Comparison of ENCODE assay signal across 18 cellular contexts in the genomic region with DNA sequence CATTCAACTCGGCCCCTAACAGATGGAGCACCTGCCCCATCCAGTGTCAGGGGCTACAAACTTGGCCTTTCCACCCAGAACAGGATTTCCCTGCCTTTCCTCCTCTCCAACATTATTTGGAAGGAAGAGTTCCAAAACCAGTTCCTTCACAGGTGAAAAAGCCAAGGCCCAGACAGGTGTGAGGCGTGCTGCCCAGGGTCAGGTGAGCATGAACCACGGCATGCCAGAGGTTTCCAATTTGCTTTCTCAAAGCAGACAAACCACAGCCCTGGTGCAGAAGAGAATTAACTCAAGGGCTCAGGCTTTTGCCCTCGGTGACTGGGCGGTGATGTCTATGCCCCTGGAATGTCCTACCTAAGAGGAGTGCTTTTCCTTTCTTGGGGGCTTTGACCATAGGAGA. TPM values are rescaled to one million over a fixed set of nuclear protein-coding genes. Genes with fewer than 3 reads are reported as not detected.
DNase-seq lines count a peak whose midpoint lies in the region; ATAC-seq and TF ChIP-seq lines count a peak whose summit lies in the region.
"Had no signal": no experiment of that assay in that cellular context is flagged by ENCODE, and none has a peak within 500 bp of the region (broad histone marks: within the 10 kb centered on the region; RNA-seq: fewer than 3 reads in every experiment).

No MANE protein-coding gene starts in this region.

- intact Hi-C loops in activated B cell treated with CpG ODN at 0.5 μM for 24 hours (cut with micrococcal nuclease) (loop anchor here (2.0 to 10.0 kb wide), 5 partner anchors 102 to 435 kb away; a partner anchor contains a TSS), mucosa of descending colon (cut with DNase I, micrococcal nuclease) (no loop called here)

- no peaks in the 10 kb centered on the region for H3K9me3 ChIP-seq in mucosa of descending colon
- H3K9me3 ChIP-seq: BLaER1 treated with 17β-estradiol and CSF1 and Interleukin-3, amounts not matched to agents 10 nM and 100 nM; thoracic aorta had no signal

- POLR2A ChIA-PET in activated B cell treated with CpG ODN at 0.5 μM for 24 hours (lab: Charles Lee), result interaction anchor here (0.6 to 1.1 kb wide), 4 partner anchors 50 to 163 kb away, joined by 3 to 10 read pairs (median 4); a partner anchor contains a TSS

- H3K4me1 Mint-ChIP-seq in activated B cell treated with CpG ODN at 0.5 μM for 24 hours, result peaks cover 65% of the 10 kb centered on the region
- H3K4me1 Mint-ChIP-seq in natural killer cell treated with Interleukin-12 subunit alpha and Interleukin-12 subunit beta and Interleukin-15 and Interleukin-18, amount 100 ng/mL, for 72 hours (ENCODE audit: low read depth in 2 of 2), result peaks cover 3 to 14% of the 10 kb centered on the region in 2 donors
- H3K4me1 Mint-ChIP-seq: endodermal cell had no signal

- no peaks in the 10 kb centered on the region for H3K27me3 Mint-ChIP-seq in activated B cell treated with CpG ODN at 0.5 μM for 24 hours
- no peaks in the 10 kb centered on the region for H3K27me3 Mint-ChIP-seq in natural killer cell treated with Interleukin-12 subunit alpha and Interleukin-12 subunit beta and Interleukin-15 and Interleukin-18, amount 100 ng/mL, for 72 hours

- H3K36me3 ChIP-seq in mucosa of descending colon (ENCODE audit: low read depth), result no peaks in the 10 kb centered on the region

- ATAC-seq in HG03442 (IDR thresholded peaks at IDR 0.05; ENCODE audit: unreplicated experiment), result peak; percentile 7
- ATAC-seq in activated B cell treated with CpG ODN at 0.5 μM for 24 hours (ENCODE audit: low read depth), result no peak
- ATAC-seq in mucosa of descending colon, result peak; percentile 33
- no peak for ATAC-seq in omental fat pad (ENCODE audit: low FRiP score)
- no peak for ATAC-seq in natural killer cell treated with Interleukin-12 subunit alpha and Interleukin-12 subunit beta and Interleukin-15 and Interleukin-18, amount 100 ng/mL, for 72 hours

- peak overlapping the region; percentile 11 for H3K4me3 Mint-ChIP-seq in activated B cell treated with CpG ODN at 0.5 μM for 24 hours
- no peak overlapping the region for H3K4me3 Mint-ChIP-seq in natural killer cell treated with Interleukin-12 subunit alpha and Interleukin-12 subunit beta and Interleukin-15 and Interleukin-18, amount 100 ng/mL, for 72 hours
- H3K4me3 Mint-ChIP-seq: endodermal cell had no signal

- no peak overlapping the region for H3K4me3 ChIP-seq in mucosa of descending colon
- H3K4me3 ChIP-seq: thoracic aorta had no signal

- H3K4me1 ChIP-seq in mucosa of descending colon (ENCODE audit: low read depth), result peaks cover 4% of the 10 kb centered on the region

- no peaks in the 10 kb centered on the region for H3K9me3 Mint-ChIP-seq in activated B cell treated with CpG ODN at 0.5 μM for 24 hours
- H3K9me3 Mint-ChIP-seq in natural killer cell treated with Interleukin-12 subunit alpha and Interleukin-12 subunit beta and Interleukin-15 and Interleukin-18, amount 100 ng/mL, for 72 hours, result no peaks in the 10 kb centered on the region
- H3K9me3 Mint-ChIP-seq: endodermal cell had no signal

- TF ChIP-seq CTCF in activated B cell treated with CpG ODN at 0.5 μM for 24 hours (IDR thresholded peaks at IDR 0.05) (no peak), mucosa of descending colon (IDR thresholded peaks at IDR 0.05) (no peak), omental fat pad (IDR thresholded peaks at IDR 0.05) (no peak)

- peaks cover 11% of the 10 kb centered on the region for H3K36me3 Mint-ChIP-seq in activated B cell treated with CpG ODN at 0.5 μM for 24 hours (ENCODE audit: low read depth)
- no peaks in the 10 kb centered on the region for H3K36me3 Mint-ChIP-seq in natural killer cell treated with Interleukin-12 subunit alpha and Interleukin-12 subunit beta and Interleukin-15 and Interleukin-18, amount 100 ng/mL, for 72 hours

- CTCF ChIA-PET in activated B cell treated with CpG ODN at 0.5 μM for 24 hours (lab: Charles Lee), result interaction anchor here (1.3 to 4.7 kb wide), 2 partner anchors 162 to 243 kb away, joined by 6 to 50 read pairs; no protein-coding TSS in a partner anchor

- H3K27ac Mint-ChIP-seq in activated B cell treated with CpG ODN at 0.5 μM for 24 hours, result peak overlapping the region; percentile 93
- no peak overlapping the region for H3K27ac Mint-ChIP-seq in natural killer cell treated with Interleukin-12 subunit alpha and Interleukin-12 subunit beta and Interleukin-15 and Interleukin-18, amount 100 ng/mL, for 72 hours
- H3K27ac Mint-ChIP-seq: endodermal cell had no signal

- peak; percentile 3 for DNase-seq in DMS79 (lab: John Stamatoyannopoulos, UW)
- no peak for DNase-seq in DMS79 treated with DMSO at 0.1 percent for 48 hours (lab: John Stamatoyannopoulos, UW)
- no peak for DNase-seq in activated B cell treated with CpG ODN at 0.5 μM for 24 hours
- no peak for DNase-seq in mucosa of descending colon
- no peak for DNase-seq in omental fat pad (ENCODE audit: low spot score)
- no peak for DNase-seq in natural killer cell treated with Interleukin-12 subunit alpha and Interleukin-12 subunit beta and Interleukin-15 and Interleukin-18, amount 100 ng/mL, for 72 hours (ENCODE audit: low spot score)
- DNase-seq in NCI-H1092 treated with DMSO at 0.1 percent for 48 hours (lab: John Stamatoyannopoulos, UW), result no peak
- DNase-seq: activated naive CD4-positive, alpha-beta T cell; DMS53; NCI-H146; stimulated activated CD4-positive, alpha-beta T cell treated with anti-CD3 and anti-CD28 coated beads, Interleukin-4, amount 100 ng/mL, for 4 hours had no signal

RNA-seq across cellular contexts. Expression of a gene that starts 43.2 kb away (rescaled TPM):
- not detected in 2 replicates for total RNA-seq in activated B cell treated with CpG ODN at 0.5 μM for 24 hours
- total RNA-seq in mucosa of descending colon, result not detected
- not detected for total RNA-seq in omental fat pad
- total RNA-seq in natural killer cell treated with Interleukin-12 subunit alpha and Interleukin-12 subunit beta and Interleukin-15 and Interleukin-18, amount 100 ng/mL, for 72 hours, result not detected
- total RNA-seq: astrocyte, chondrocyte, endodermal cell, H1, thoracic aorta had no signal

Comparison
In these comparisons a context has a peak if more than half of its experiments do, and no peak if none do; other contexts are left out.
1. ATAC-seq: peak in HG03442 (single experiment) and mucosa of descending colon (single experiment); none in activated B cell treated with CpG ODN at 0.5 μM for 24 hours (single experiment), omental fat pad (single experiment) and natural killer cell treated with Interleukin-12 subunit alpha and Interleukin-12 subunit beta and Interleukin-15 and Interleukin-18, amount 100 ng/mL, for 72 hours (0 of 2).